Comparison of ENCODE assay signal across 8 cellular contexts in genomic region chr2:233387667-233388528, GRCh38. TPM values are rescaled to one million over a fixed set of nuclear protein-coding genes. Genes with fewer than 3 reads are reported as not detected.
DNase-seq lines count a peak whose midpoint lies in the region; TF ChIP-seq lines count a peak whose summit lies in the region.

No MANE protein-coding gene starts in this region.

- peak overlapping the region; percentile 58 for H3K4me3 Mint-ChIP-seq in osteocyte (ENCODE audit: unreplicated experiment)

- TF ChIP-seq CTCF in BE2C (IDR thresholded peaks at IDR 0.05; ENCODE audit: low read depth, low read length): no peak; the same call in 1 of the 2 replicates
- TF ChIP-seq CTCF in fibroblast of pulmonary artery (IDR thresholded peaks at IDR 0.05; ENCODE audit: low read length, missing control alignments): no peak
- TF ChIP-seq CTCF in osteocyte (IDR thresholded peaks at IDR 0.05): no peak
- TF ChIP-seq CTCF in WERI-Rb-1 (IDR thresholded peaks at IDR 0.05; ENCODE audit: low read depth, low read length): no peak

- H3K27ac ChIP-seq in WERI-Rb-1: no peak overlapping the region

- H3K9me3 ChIP-seq in BE2C (no peaks in the 10 kb centered on the region), WERI-Rb-1 (ENCODE audit: severe bottlenecking) (no peaks in the 10 kb centered on the region)

- H3K27me3 Mint-ChIP-seq in osteocyte (ENCODE audit: unreplicated experiment): no peaks in the 10 kb centered on the region

- H3K4me3 ChIP-seq in BE2C (ENCODE audit: low read depth, low read length) (peak overlapping the region; percentile 38), fibroblast of pulmonary artery (replicated peaks; ENCODE audit: low read depth, low read length) (no peak overlapping the region), WERI-Rb-1 (ENCODE audit: low read depth, low read length) (no peak overlapping the region)

- no peaks in the 10 kb centered on the region for H3K27me3 ChIP-seq in BE2C
- no peaks in the 10 kb centered on the region for H3K27me3 ChIP-seq in WERI-Rb-1 (ENCODE audit: insufficient read depth, low read depth, severe bottlenecking)

- peaks cover 18% of the 10 kb centered on the region for H3K36me3 Mint-ChIP-seq in osteocyte (ENCODE audit: unreplicated experiment)

- H3K9me3 Mint-ChIP-seq in osteocyte (ENCODE audit: unreplicated experiment): no peaks in the 10 kb centered on the region

- H3K27ac Mint-ChIP-seq in osteocyte (ENCODE audit: unreplicated experiment): peak overlapping the region; percentile 98

- peaks cover 31% of the 10 kb centered on the region for H3K4me1 ChIP-seq in BE2C

- H3K4me1 Mint-ChIP-seq in osteocyte (ENCODE audit: unreplicated experiment): peaks cover 64% of the 10 kb centered on the region

- DNase-seq in BE2C (peak; percentile 93), RPMI7951 (ENCODE audit: low read depth) (peak; percentile 20), fibroblast of pulmonary artery (ENCODE audit: low read depth) (peak; percentile 98), osteocyte (ENCODE audit: extremely low spot score, unreplicated experiment) (peak; percentile 95), ecto neural progenitor cell (ENCODE audit: low spot score) (no peak), WERI-Rb-1 (no peak), NCI-H1417 treated with DMSO at 0.1 percent for 48 hours (lab: John Stamatoyannopoulos, UW) (no peak)
- no peak for DNase-seq in activated effector memory CD4-positive, alpha-beta T cell treated with anti-CD3 and anti-CD28 coated beads, Interleukin-2, amount 50 U/mL, for 16 hours

- H3K36me3 ChIP-seq in BE2C: peaks cover 13% of the 10 kb centered on the region
- peaks cover 3% of the 10 kb centered on the region; the same call in 1 of the 2 replicates for H3K36me3 ChIP-seq in WERI-Rb-1

RNA-seq across cellular contexts. Expression of gene DGKD, which starts 33.6 kb away (rescaled TPM):
- 76.3 TPM for polyA plus RNA-seq in BE2C (2012; ENCODE audit: insufficient read depth, insufficient read length, low read depth)
- total RNA-seq in RPMI7951 (2014; rRNA removed; shearing (Covaris generic)): 26.3 and 28.0 TPM in 2 replicates
- total RNA-seq in osteocyte: 65.4 and 70.5 TPM in 2 replicates

Comparison
In these comparisons a context has a peak if more than half of its experiments do, and no peak if none do; other contexts are left out.
1. DNase-seq: peak in BE2C (single experiment), RPMI7951 (single experiment), fibroblast of pulmonary artery (single experiment) and osteocyte (single experiment); none in activated effector memory CD4-positive, alpha-beta T cell treated with anti-CD3 and anti-CD28 coated beads, Interleukin-2, amount 50 U/mL, for 16 hours (single experiment), ecto neural progenitor cell (single experiment), WERI-Rb-1 (single experiment) and NCI-H1417 treated with DMSO at 0.1 percent for 48 hours (single experiment).